In genomic region chr15:91887321-91887720, GRCh38 we compare ENCODE assay signal across 16 cellular contexts. TPM values are rescaled to one million over a fixed set of nuclear protein-coding genes. Genes with fewer than 3 reads are reported as not detected.
DNase-seq lines count a peak whose midpoint lies in the region; ATAC-seq and TF ChIP-seq lines count a peak whose summit lies in the region.
"Had no signal": no experiment of that assay in that cellular context is flagged by ENCODE, and none has a peak within 500 bp of the region (broad histone marks: within the 10 kb centered on the region; RNA-seq: fewer than 3 reads in every experiment).

No MANE protein-coding gene starts in this region.

- H3K4me1 ChIP-seq in HEK293 (ENCODE audit: control insufficient read depth, insufficient read depth, low read length) (no peaks in the 10 kb centered on the region), right atrium auricular region (peaks cover 0 to 70% of the 10 kb centered on the region in 2 donors)

- H3K36me3 ChIP-seq in HEK293 (ENCODE audit: control insufficient read depth in 2 of 2, insufficient read depth in 1 of 2, low read length in 2 of 2) (no peaks in the 10 kb centered on the region), right atrium auricular region (no peaks in the 10 kb centered on the region)
- H3K36me3 ChIP-seq: ovary had no signal

- no peaks in the 10 kb centered on the region for H3K9me3 ChIP-seq in HEK293 (ENCODE audit: control insufficient read depth, insufficient read depth, low read depth, low read length)
- no peaks in the 10 kb centered on the region for H3K9me3 ChIP-seq in right atrium auricular region
- H3K9me3 ChIP-seq: ovary had no signal

- no peak for ATAC-seq in HG03378 (IDR thresholded peaks at IDR 0.05; ENCODE audit: unreplicated experiment)
- no peak for ATAC-seq in GM18520 (IDR thresholded peaks at IDR 0.05; ENCODE audit: unreplicated experiment)
- no peak for ATAC-seq in HG03196 (IDR thresholded peaks at IDR 0.05; ENCODE audit: unreplicated experiment)
- ATAC-seq: PC-3 had no signal

- no peaks in the 10 kb centered on the region for H3K27me3 ChIP-seq in right atrium auricular region
- H3K27me3 ChIP-seq: ovary had no signal

- TF ChIP-seq CTCF in HEK293 (tag by site-specific recombination; IDR thresholded peaks at IDR 0.05) (no peak), right atrium auricular region (IDR thresholded peaks at IDR 0.05) (no peak)

- H3K4me3 ChIP-seq in HEK293 (ENCODE audit: low read depth, low read length): no peak overlapping the region
- H3K4me3 ChIP-seq in right atrium auricular region: no peak overlapping the region
- H3K4me3 ChIP-seq: ovary had no signal

- peak in 59 of 61 donors; percentile 34 to 92 (median 79) for DNase-seq in caudate nucleus (lab: John Stamatoyannopoulos, UW)
- no peak for DNase-seq in right atrium auricular region (ENCODE audit: low spot score)
- peak; percentile 93 for DNase-seq in putamen (ENCODE audit: low spot score)
- no peak for DNase-seq in activated CD8-positive, alpha-beta memory T cell treated with anti-CD3 and anti-CD28 coated beads, Interleukin-2, amount 50 U/mL, for 48 hours
- DNase-seq: activated CD4-positive, CD25-positive, alpha-beta regulatory T cell treated with anti-CD3 and anti-CD28 coated beads, Interleukin-2, amount 50 U/mL, for 72 hours; HCEC 1CT; KG1; NCI-H2107; NCI-H510A treated with DMSO at 0.1 percent for 48 hours; ovary; PC-3; stimulated activated CD4-positive, alpha-beta T cell treated with anti-CD3 and anti-CD28 coated beads, Interleukin-2, amount 100 ng/mL, for 48 hours had no signal

- CTCF ChIA-PET in HEK293 (lab: Yijun Ruan, JAX): interaction anchor here (0.6 to 1.9 kb wide), 2 partner anchors 191 to 326 kb away, joined by 3 to 13 read pairs; no protein-coding TSS in a partner anchor

- POLR2A ChIA-PET in HEK293 (lab: Yijun Ruan, JAX): no interaction called here

- H3K27ac ChIP-seq in HEK293 (ENCODE audit: extremely low read depth, low read depth, low read length) (no peak overlapping the region), caudate nucleus (ENCODE audit: low read depth, low read length) (peak overlapping the region; percentile 78), right atrium auricular region (peak overlapping the region; percentile 21 to 52)
- H3K27ac ChIP-seq: ovary had no signal

TF ChIP-seq in HEK293, 187 proteins besides CTCF, POLR2A, EP300 and RAD21:
- no peak for TF ChIP-seq SP7 (tag by site-specific recombination; IDR thresholded peaks at IDR 0.05)
- no peak for TF ChIP-seq PRDM2 (tag by site-specific recombination; IDR thresholded peaks at IDR 0.05; ENCODE audit: borderline replicate concordance)
- TF ChIP-seq ZBTB6 (tag by site-specific recombination; IDR thresholded peaks at IDR 0.05): no peak
- 0 out of 2 replicates have a peak, but pooled peaks have one; percentile 28 for TF ChIP-seq PRDM10 (tag by site-specific recombination; IDR thresholded peaks at IDR 0.05)
- no peak for TF ChIP-seq HOXC10 (CRISPR knock-in tag; IDR thresholded peaks at IDR 0.05)

RNA-seq across cellular contexts. Expression of gene SLCO3A1, which starts 33.8 kb away (rescaled TPM):
- total RNA-seq in right atrium auricular region: 10 to 100 TPM; 21.4 to 27.3 TPM

Comparison
In these comparisons a context has a peak if more than half of its experiments do, and no peak if none do; other contexts are left out.
1. DNase-seq: peak in caudate nucleus (59 of 61) and putamen (single experiment); none in right atrium auricular region (single experiment) and activated CD8-positive, alpha-beta memory T cell treated with anti-CD3 and anti-CD28 coated beads, Interleukin-2, amount 50 U/mL, for 48 hours (single experiment).